In the genomic region with DNA sequence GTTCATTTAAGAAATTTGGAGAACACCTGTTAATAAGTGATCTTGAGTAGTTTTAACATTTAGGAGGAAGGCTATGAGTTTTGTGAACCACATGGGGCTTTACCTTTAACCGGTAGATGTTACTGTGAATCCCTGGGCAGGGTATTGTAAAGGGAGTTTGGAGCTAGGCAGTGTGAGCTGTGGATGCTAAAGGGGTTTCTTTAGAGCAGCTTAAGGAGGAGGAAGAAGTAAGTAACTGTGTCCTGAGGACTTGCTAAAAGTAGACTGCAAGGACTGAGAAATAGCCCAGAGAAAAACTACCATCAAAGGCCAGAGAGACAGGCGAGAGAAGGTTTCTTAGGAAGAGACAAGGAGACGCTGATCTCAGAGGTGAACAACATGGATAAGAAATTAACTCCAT, we compare ENCODE assay signal across 17 cellular contexts. TPM values are rescaled to one million over a fixed set of nuclear protein-coding genes. Genes with fewer than 3 reads are reported as not detected.
DNase-seq lines count a peak whose midpoint lies in the region; ATAC-seq and TF ChIP-seq lines count a peak whose summit lies in the region.
"Had no signal": no experiment of that assay in that cellular context is flagged by ENCODE, and none has a peak within 500 bp of the region (broad histone marks: within the 10 kb centered on the region; RNA-seq: fewer than 3 reads in every experiment).

No MANE protein-coding gene starts in this region.

- TF ChIP-seq CTCF in GM06990 (IDR thresholded peaks at IDR 0.05; ENCODE audit: insufficient read depth, low read length, poor library complexity, severe bottlenecking) (no peak), left lung (IDR thresholded peaks at IDR 0.05) (no peak), tibial nerve (IDR thresholded peaks at IDR 0.05) (no peak)
- no peak for TF ChIP-seq CTCF in activated CD8-positive, alpha-beta T cell treated with anti-CD3 and anti-CD28 coated beads for 36 hours (IDR thresholded peaks at IDR 0.05)

- no peak for TF ChIP-seq EP300 in tibial nerve (IDR thresholded peaks at IDR 0.05)

- peaks cover 44 to 57% (median 56%) of the 10 kb centered on the region in 3 donors for H3K4me1 Mint-ChIP-seq in IgD-negative memory B cell
- peaks cover 25% of the 10 kb centered on the region for H3K4me1 Mint-ChIP-seq in activated CD8-positive, alpha-beta T cell treated with anti-CD3 and anti-CD28 coated beads for 36 hours (ENCODE audit: low read depth)
- H3K4me1 Mint-ChIP-seq in naive thymus-derived CD8-positive, alpha-beta T cell: peaks cover 34 to 74% (median 57%) of the 10 kb centered on the region in 4 donors

- ATAC-seq in activated CD8-positive, alpha-beta T cell treated with anti-CD3 and anti-CD28 coated beads for 36 hours: no peak
- ATAC-seq in naive thymus-derived CD8-positive, alpha-beta T cell: no peak
- ATAC-seq in left lung: no peak
- no peak for ATAC-seq in HG02571 (IDR thresholded peaks at IDR 0.05; ENCODE audit: unreplicated experiment)
- ATAC-seq: activated CD4-positive, CD25-positive, alpha-beta regulatory T cell treated with anti-CD3 and anti-CD28 coated beads, Interleukin-2, amount 50 U/mL, for 24 hours had no signal

- WGBS in tibial nerve, 2 donors: 79 to 83% methylated on average over 3 of the region's 3 CpGs

- CTCF ChIA-PET in activated CD8-positive, alpha-beta T cell treated with anti-CD3 and anti-CD28 coated beads for 36 hours (lab: Charles Lee): interaction anchor here (0.7 to 10.6 kb wide), 4 partner anchors 20 to 123 kb away, joined by 3 to 97 read pairs (median 4); no protein-coding TSS in a partner anchor

- H3K4me1 ChIP-seq in left lung: peaks cover 0 to 70% of the 10 kb centered on the region in 2 donors
- H3K4me1 ChIP-seq in tibial nerve: no peaks in the 10 kb centered on the region

- in situ Hi-C loops in ACHN (cut with HindIII; ENCODE audit: low pct_ligation_motif_present, low pct_unique_long_range_greater_than_20kb, low sequenced_read_pairs): no loop called here

- intact Hi-C loops in activated CD8-positive, alpha-beta T cell treated with anti-CD3 and anti-CD28 coated beads for 36 hours (cut with micrococcal nuclease): no loop called here
- intact Hi-C loops in left lung (cut with DNase I): no loop called here

- no peaks in the 10 kb centered on the region for H3K27me3 Mint-ChIP-seq in IgD-negative memory B cell
- H3K27me3 Mint-ChIP-seq in activated CD8-positive, alpha-beta T cell treated with anti-CD3 and anti-CD28 coated beads for 36 hours: no peaks in the 10 kb centered on the region
- no peaks in the 10 kb centered on the region for H3K27me3 Mint-ChIP-seq in naive thymus-derived CD8-positive, alpha-beta T cell

- H3K36me3 ChIP-seq in GM06990 (ENCODE audit: control insufficient read depth, insufficient read depth, low read length): peaks cover 1% of the 10 kb centered on the region
- H3K36me3 ChIP-seq in left lung: no peaks in the 10 kb centered on the region
- H3K36me3 ChIP-seq in tibial nerve: no peaks in the 10 kb centered on the region

- peak overlapping the region; percentile 76 to 95 (median 86) for H3K27ac Mint-ChIP-seq in IgD-negative memory B cell
- H3K27ac Mint-ChIP-seq in activated CD8-positive, alpha-beta T cell treated with anti-CD3 and anti-CD28 coated beads for 36 hours: peak overlapping the region; percentile 99
- peak overlapping the region; percentile 88 to 100 (median 99) for H3K27ac Mint-ChIP-seq in naive thymus-derived CD8-positive, alpha-beta T cell
- H3K27ac Mint-ChIP-seq: nephron progenitor cell had no signal

- H3K4me3 Mint-ChIP-seq in IgD-negative memory B cell: peak overlapping the region; percentile 79 to 99 (median 94)
- H3K4me3 Mint-ChIP-seq in activated CD8-positive, alpha-beta T cell treated with anti-CD3 and anti-CD28 coated beads for 36 hours: peak overlapping the region; percentile 99
- peak overlapping the region; percentile 94 to 100 (median 98) for H3K4me3 Mint-ChIP-seq in naive thymus-derived CD8-positive, alpha-beta T cell
- H3K4me3 Mint-ChIP-seq: nephron progenitor cell had no signal

- no peak for TF ChIP-seq POLR2A in tibial nerve (IDR thresholded peaks at IDR 0.05)

- H3K27me3 ChIP-seq in GM06990 (replicated peaks; ENCODE audit: control insufficient read depth, insufficient read depth, low read length): no peaks in the 10 kb centered on the region
- no peaks in the 10 kb centered on the region for H3K27me3 ChIP-seq in left lung
- H3K27me3 ChIP-seq in tibial nerve: no peaks in the 10 kb centered on the region

- H3K9me3 Mint-ChIP-seq in IgD-negative memory B cell: no peaks in the 10 kb centered on the region
- H3K9me3 Mint-ChIP-seq in activated CD8-positive, alpha-beta T cell treated with anti-CD3 and anti-CD28 coated beads for 36 hours: no peaks in the 10 kb centered on the region
- peaks cover 0 to 5% (median 0%) of the 10 kb centered on the region in 9 donors for H3K9me3 Mint-ChIP-seq in naive thymus-derived CD8-positive, alpha-beta T cell
- H3K9me3 Mint-ChIP-seq: nephron progenitor cell had no signal

- peaks cover 18% of the 10 kb centered on the region for H3K36me3 Mint-ChIP-seq in IgD-negative memory B cell
- peaks cover 94% of the 10 kb centered on the region for H3K36me3 Mint-ChIP-seq in activated CD8-positive, alpha-beta T cell treated with anti-CD3 and anti-CD28 coated beads for 36 hours (ENCODE audit: low read depth)
- H3K36me3 Mint-ChIP-seq in naive thymus-derived CD8-positive, alpha-beta T cell: peaks cover 38 to 89% (median 71%) of the 10 kb centered on the region in 3 donors

- POLR2A ChIA-PET in activated CD8-positive, alpha-beta T cell treated with anti-CD3 and anti-CD28 coated beads for 36 hours (lab: Charles Lee): interaction anchor here (0.9 to 16.4 kb wide), 14 partner anchors 11 to 109 kb away, joined by 3 to 326 read pairs (median 4); no protein-coding TSS in a partner anchor
- POLR2A ChIA-PET in naive thymus-derived CD8-positive, alpha-beta T cell (lab: Charles Lee): interaction anchor here (0.6 to 13.9 kb wide), 13 partner anchors 11 to 115 kb away, joined by 3 to 376 read pairs (median 5); no protein-coding TSS in a partner anchor

- no peaks in the 10 kb centered on the region for H3K9me3 ChIP-seq in left lung
- H3K9me3 ChIP-seq in tibial nerve: no peaks in the 10 kb centered on the region

- DNase-seq in GM06990 (ENCODE audit: extremely low read depth, insufficient read length) (no peak), ACHN (no peak), left lung (no peak), tibial nerve (ENCODE audit: low spot score in 2 of 2) (no peak)
- DNase-seq in activated CD8-positive, alpha-beta T cell treated with anti-CD3 and anti-CD28 coated beads for 36 hours: no peak
- DNase-seq in naive thymus-derived CD8-positive, alpha-beta T cell: peak in 3 of 10 donors; percentile 25 to 40 (median 38)
- DNase-seq: activated gamma-delta T cell treated with Interleukin-2 at 50 U/mL for 16 hours; central memory CD4-positive, alpha-beta T cell; GF-D8; H7; kidney glomerular epithelial cell; NCI-H226; nephron progenitor cell; substantia nigra had no signal

- H3K4me3 ChIP-seq in GM06990 (replicated peaks; ENCODE audit: low read depth, low read length) (peak overlapping the region; percentile 89), left lung (no peak overlapping the region), tibial nerve (no peak overlapping the region)

- H3K27ac ChIP-seq in left lung (peak overlapping the region in 1 of 2 donors; percentile 6), tibial nerve (peak overlapping the region in 1 of 4 donors; percentile 43)

RNA-seq across cellular contexts. Expression of a gene that starts 5.6 kb away (rescaled TPM):
- polyA plus RNA-seq in IgD-negative memory B cell: 255 TPM
- 100 to 1,000 TPM; 121 to 126 TPM for total RNA-seq in activated CD8-positive, alpha-beta T cell treated with anti-CD3 and anti-CD28 coated beads for 36 hours
- 100 to 1,000 TPM; 233 to 249 TPM for total RNA-seq in naive thymus-derived CD8-positive, alpha-beta T cell
- polyA plus RNA-seq in naive thymus-derived CD8-positive, alpha-beta T cell: 100 to 1,000 TPM; 328 to 416 (median 383) TPM
- total RNA-seq in left lung (10 to 100 TPM in 1 of 2 donors, 1 to 10 TPM in 1; 1.9 to 10.1 TPM), tibial nerve (1 to 10 TPM in 2 of 4 donors, under 1 TPM in 2; 0.30 to 2.2 (median 1.0) TPM)

Comparison
In these comparisons a context has a peak if more than half of its experiments do, and no peak if none do; other contexts are left out.
1. RNA of a gene that starts 5.6 kb away (total RNA-seq): 233 to 249 TPM in naive thymus-derived CD8-positive, alpha-beta T cell and 121 to 126 TPM in activated CD8-positive, alpha-beta T cell treated with anti-CD3 and anti-CD28 coated beads for 36 hours; 1.9 to 10.1 TPM in left lung and 0.30 to 2.2 TPM in tibial nerve; every median in the first group is over 10 times any median in the second.
2. Peak in every context shown above with its lines, with median percentiles within 50 percentile points of each other: H3K27ac Mint-ChIP-seq and H3K4me3 Mint-ChIP-seq.